ENCODE assay signal across 1 cellular context in the genomic region with DNA sequence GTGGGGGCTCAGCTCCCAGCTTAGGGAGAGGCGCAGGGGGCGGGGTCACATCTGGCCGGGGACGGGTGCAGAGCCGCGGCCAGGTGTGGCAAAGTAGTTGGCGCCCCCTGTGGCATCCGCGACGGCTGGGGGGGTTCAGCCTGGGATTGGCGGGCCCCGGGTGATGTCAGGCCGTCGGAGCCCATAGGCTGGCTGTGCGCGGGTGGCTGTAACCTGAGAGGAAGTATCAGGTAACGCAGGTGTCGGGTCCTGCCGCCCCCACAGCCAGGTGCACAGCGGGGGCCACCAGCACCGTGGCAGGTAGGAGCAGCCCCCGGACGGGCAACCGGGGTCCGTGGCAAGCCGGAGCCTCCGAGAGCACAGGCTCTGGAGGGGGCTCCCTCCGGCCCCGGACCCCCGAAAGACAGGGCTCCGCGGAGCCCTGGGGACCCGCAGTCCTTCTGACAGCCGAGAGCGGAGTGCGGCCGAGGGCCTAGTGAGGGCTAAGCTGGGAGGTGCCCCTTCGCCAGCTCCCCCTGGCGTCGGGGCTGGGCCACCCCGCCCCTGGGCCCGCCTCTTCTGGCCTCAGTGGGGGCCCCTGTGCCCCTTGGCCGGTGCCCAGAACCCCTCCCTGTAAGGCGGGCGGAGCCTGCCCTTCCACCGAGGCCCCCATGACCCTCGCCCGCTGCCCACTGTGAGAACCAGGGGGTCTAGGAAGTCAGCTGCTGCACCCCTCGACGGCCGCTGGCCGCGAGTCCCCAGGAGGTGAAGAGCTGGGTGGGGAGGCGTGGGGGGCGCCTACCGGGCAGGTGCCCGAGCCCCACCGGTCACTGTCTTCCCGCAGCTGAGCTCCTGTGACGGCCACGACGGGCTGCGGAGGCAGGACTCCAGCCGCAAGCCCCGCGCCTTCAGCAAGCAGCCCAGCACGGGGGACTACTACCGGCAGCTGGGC.
A peak's percentile ranks its signal among the peaks of the same experiment; 100 is the strongest.
TF ChIP-seq lines count a peak whose summit lies in the region.

No MANE protein-coding gene starts in this region.

TF ChIP-seq in HepG2, 621 proteins besides CTCF, POLR2A, EP300 and RAD21 (continued from another document and continues in another):
- TF ChIP-seq, protein P1, sequence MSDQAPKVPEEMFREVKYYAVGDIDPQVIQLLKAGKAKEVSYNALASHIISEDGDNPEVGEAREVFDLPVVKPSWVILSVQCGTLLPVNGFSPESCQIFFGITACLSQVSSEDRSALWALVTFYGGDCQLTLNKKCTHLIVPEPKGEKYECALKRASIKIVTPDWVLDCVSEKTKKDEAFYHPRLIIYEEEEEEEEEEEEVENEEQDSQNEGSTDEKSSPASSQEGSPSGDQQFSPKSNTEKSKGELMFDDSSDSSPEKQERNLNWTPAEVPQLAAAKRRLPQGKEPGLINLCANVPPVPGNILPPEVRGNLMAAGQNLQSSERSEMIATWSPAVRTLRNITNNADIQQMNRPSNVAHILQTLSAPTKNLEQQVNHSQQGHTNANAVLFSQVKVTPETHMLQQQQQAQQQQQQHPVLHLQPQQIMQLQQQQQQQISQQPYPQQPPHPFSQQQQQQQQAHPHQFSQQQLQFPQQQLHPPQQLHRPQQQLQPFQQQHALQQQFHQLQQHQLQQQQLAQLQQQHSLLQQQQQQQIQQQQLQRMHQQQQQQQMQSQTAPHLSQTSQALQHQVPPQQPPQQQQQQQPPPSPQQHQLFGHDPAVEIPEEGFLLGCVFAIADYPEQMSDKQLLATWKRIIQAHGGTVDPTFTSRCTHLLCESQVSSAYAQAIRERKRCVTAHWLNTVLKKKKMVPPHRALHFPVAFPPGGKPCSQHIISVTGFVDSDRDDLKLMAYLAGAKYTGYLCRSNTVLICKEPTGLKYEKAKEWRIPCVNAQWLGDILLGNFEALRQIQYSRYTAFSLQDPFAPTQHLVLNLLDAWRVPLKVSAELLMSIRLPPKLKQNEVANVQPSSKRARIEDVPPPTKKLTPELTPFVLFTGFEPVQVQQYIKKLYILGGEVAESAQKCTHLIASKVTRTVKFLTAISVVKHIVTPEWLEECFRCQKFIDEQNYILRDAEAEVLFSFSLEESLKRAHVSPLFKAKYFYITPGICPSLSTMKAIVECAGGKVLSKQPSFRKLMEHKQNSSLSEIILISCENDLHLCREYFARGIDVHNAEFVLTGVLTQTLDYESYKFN (CRISPR knock-in tag; conservative IDR thresholded peaks at IDR 0.05), result peak; percentile 75
- TF ChIP-seq SP140L (CRISPR knock-in tag; IDR thresholded peaks at IDR 0.05; ENCODE audit: borderline replicate concordance) (no peak), MXD3 (CRISPR knock-in tag; IDR thresholded peaks at IDR 0.05) (peak; percentile 66; the same call in 1 of the 2 replicates), STAT5B (CRISPR knock-in tag; IDR thresholded peaks at IDR 0.05) (no peak), TBX3 (IDR thresholded peaks at IDR 0.05; ENCODE audit: borderline replicate concordance) (no peak), HOXA5 (CRISPR knock-in tag; IDR thresholded peaks at IDR 0.05) (peak; percentile 19; the same call in 1 of the 2 replicates), MZF1 (CRISPR knock-in tag; IDR thresholded peaks at IDR 0.05; ENCODE audit: borderline replicate concordance) (no peak), ZNF10 (CRISPR knock-in tag; IDR thresholded peaks at IDR 0.05; ENCODE audit: borderline replicate concordance, low read depth) (no peak), ZNF577 (CRISPR knock-in tag; IDR thresholded peaks at IDR 0.05; ENCODE audit: borderline replicate concordance, low read depth) (no peak), CEBPB (IDR thresholded peaks at IDR 0.05; ENCODE audit: borderline replicate concordance, low read depth, low read length) (no peak), ZNF7 (CRISPR knock-in tag; IDR thresholded peaks at IDR 0.05) (no peak), ZNF253 (CRISPR knock-in tag; IDR thresholded peaks at IDR 0.05; ENCODE audit: borderline replicate concordance) (no peak), MIER2 (CRISPR knock-in tag; IDR thresholded peaks at IDR 0.05) (no peak), ZSCAN9 (CRISPR knock-in tag; IDR thresholded peaks at IDR 0.05; ENCODE audit: borderline replicate concordance) (peak; percentile 55; the same call in 1 of the 2 replicates), KMT2B (CRISPR knock-in tag; IDR thresholded peaks at IDR 0.05) (no peak), ATRX (CRISPR knock-in tag; IDR thresholded peaks at IDR 0.05; ENCODE audit: borderline replicate concordance) (no peak), SIN3A (IDR thresholded peaks at IDR 0.05; ENCODE audit: borderline replicate concordance, low read depth, low read length) (no peak), NCOR1 (IDR thresholded peaks at IDR 0.05; ENCODE audit: borderline replicate concordance, low read length) (no peak), POLR2AphosphoS5 (IDR thresholded peaks at IDR 0.05; ENCODE audit: low read depth, low read length) (peak; percentile 63), ZBED4 (CRISPR knock-in tag; IDR thresholded peaks at IDR 0.05; ENCODE audit: borderline replicate concordance) (no peak), NFKB2 (CRISPR knock-in tag; IDR thresholded peaks at IDR 0.05; ENCODE audit: borderline replicate concordance) (peak; percentile 19; the same call in 1 of the 2 replicates), FOSL1 (CRISPR knock-in tag; IDR thresholded peaks at IDR 0.05; ENCODE audit: borderline replicate concordance) (no peak), PAX8 (CRISPR knock-in tag; IDR thresholded peaks at IDR 0.05; ENCODE audit: borderline replicate concordance) (no peak; the same call in 1 of the 2 replicates), SIN3B (IDR thresholded peaks at IDR 0.05; ENCODE audit: low read length) (no peak), SRF (IDR thresholded peaks at IDR 0.05; ENCODE audit: low read depth, low read length) (no peak), KDM5B (CRISPR knock-in tag; IDR thresholded peaks at IDR 0.05; ENCODE audit: borderline replicate concordance) (peak; percentile 74), HMGA1 (CRISPR knock-in tag; conservative IDR thresholded peaks at IDR 0.05) (no peak), RCOR2 (CRISPR knock-in tag; IDR thresholded peaks at IDR 0.05) (no peak), ZNF264 (CRISPR knock-in tag; IDR thresholded peaks at IDR 0.05) (peak; percentile 17; the same call in 1 of the 2 replicates), BORCS8-MEF2B (CRISPR knock-in tag; IDR thresholded peaks at IDR 0.05) (no peak), YEATS4 (CRISPR knock-in tag; IDR thresholded peaks at IDR 0.05; ENCODE audit: borderline replicate concordance) (peak; percentile 12; the same call in 1 of the 2 replicates), NFYC (CRISPR knock-in tag; IDR thresholded peaks at IDR 0.05) (peak; percentile 70), HES4 (CRISPR knock-in tag; IDR thresholded peaks at IDR 0.05; ENCODE audit: borderline replicate concordance) (0 out of 2 replicates have a peak, but pooled peaks have one; percentile 38), HOXA9 (CRISPR knock-in tag; IDR thresholded peaks at IDR 0.05; ENCODE audit: borderline replicate concordance) (no peak), ZNF678 (CRISPR knock-in tag; IDR thresholded peaks at IDR 0.05) (no peak), ARNTL (CRISPR knock-in tag; IDR thresholded peaks at IDR 0.05) (peak; percentile 79), ZNF781 (CRISPR knock-in tag; IDR thresholded peaks at IDR 0.05; ENCODE audit: borderline replicate concordance, not compliant biosample characterization) (no peak)
- TF ChIP-seq, protein P2, sequence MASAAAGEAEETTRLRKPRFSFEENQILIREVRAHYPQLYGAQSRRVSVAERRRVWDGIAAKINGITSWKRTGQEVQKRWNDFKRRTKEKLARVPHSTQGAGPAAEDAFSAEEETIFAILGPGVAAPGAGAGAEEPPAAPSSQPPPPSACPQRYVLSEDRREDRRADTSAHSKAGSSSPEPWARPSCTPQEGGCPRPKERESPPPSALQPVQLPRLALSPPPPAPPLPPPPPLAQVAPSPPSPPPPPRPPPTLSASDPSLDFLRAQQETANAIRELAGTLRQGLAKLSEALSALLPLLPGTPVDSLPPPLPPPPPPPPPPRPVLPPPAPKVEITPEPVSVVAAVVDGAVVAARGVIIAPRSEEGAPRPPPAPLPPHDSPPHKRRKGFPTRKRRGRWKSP (CRISPR knock-in tag; IDR thresholded peaks at IDR 0.05), result 0 out of 2 replicates have a peak, but pooled peaks have one; percentile 37
- TF ChIP-seq, protein P3, sequence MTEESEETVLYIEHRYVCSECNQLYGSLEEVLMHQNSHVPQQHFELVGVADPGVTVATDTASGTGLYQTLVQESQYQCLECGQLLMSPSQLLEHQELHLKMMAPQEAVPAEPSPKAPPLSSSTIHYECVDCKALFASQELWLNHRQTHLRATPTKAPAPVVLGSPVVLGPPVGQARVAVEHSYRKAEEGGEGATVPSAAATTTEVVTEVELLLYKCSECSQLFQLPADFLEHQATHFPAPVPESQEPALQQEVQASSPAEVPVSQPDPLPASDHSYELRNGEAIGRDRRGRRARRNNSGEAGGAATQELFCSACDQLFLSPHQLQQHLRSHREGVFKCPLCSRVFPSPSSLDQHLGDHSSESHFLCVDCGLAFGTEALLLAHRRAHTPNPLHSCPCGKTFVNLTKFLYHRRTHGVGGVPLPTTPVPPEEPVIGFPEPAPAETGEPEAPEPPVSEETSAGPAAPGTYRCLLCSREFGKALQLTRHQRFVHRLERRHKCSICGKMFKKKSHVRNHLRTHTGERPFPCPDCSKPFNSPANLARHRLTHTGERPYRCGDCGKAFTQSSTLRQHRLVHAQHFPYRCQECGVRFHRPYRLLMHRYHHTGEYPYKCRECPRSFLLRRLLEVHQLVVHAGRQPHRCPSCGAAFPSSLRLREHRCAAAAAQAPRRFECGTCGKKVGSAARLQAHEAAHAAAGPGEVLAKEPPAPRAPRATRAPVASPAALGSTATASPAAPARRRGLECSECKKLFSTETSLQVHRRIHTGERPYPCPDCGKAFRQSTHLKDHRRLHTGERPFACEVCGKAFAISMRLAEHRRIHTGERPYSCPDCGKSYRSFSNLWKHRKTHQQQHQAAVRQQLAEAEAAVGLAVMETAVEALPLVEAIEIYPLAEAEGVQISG (CRISPR knock-in tag; IDR thresholded peaks at IDR 0.05), result peak; percentile 47; the same call in 1 of the 2 replicates
- TF ChIP-seq, protein P4, sequence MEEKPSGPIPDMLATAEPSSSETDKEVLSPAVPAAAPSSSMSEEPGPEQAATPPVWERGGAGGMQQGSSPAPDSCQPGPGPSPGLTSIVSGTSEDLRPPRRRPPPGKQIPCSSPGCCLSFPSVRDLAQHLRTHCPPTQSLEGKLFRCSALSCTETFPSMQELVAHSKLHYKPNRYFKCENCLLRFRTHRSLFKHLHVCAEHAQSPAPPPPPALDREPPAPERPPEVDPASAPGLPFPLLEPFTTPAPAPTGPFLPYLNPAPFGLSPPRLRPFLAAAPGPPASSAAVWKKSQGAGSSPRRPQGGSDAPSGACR (CRISPR knock-in tag; IDR thresholded peaks at IDR 0.05), result peak; percentile 49; the same call in 1 of the 2 replicates
- TF ChIP-seq, protein P5, sequence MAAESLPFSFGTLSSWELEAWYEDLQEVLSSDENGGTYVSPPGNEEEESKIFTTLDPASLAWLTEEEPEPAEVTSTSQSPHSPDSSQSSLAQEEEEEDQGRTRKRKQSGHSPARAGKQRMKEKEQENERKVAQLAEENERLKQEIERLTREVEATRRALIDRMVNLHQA (CRISPR knock-in tag; IDR thresholded peaks at IDR 0.05), result no peak
- TF ChIP-seq, protein P6, sequence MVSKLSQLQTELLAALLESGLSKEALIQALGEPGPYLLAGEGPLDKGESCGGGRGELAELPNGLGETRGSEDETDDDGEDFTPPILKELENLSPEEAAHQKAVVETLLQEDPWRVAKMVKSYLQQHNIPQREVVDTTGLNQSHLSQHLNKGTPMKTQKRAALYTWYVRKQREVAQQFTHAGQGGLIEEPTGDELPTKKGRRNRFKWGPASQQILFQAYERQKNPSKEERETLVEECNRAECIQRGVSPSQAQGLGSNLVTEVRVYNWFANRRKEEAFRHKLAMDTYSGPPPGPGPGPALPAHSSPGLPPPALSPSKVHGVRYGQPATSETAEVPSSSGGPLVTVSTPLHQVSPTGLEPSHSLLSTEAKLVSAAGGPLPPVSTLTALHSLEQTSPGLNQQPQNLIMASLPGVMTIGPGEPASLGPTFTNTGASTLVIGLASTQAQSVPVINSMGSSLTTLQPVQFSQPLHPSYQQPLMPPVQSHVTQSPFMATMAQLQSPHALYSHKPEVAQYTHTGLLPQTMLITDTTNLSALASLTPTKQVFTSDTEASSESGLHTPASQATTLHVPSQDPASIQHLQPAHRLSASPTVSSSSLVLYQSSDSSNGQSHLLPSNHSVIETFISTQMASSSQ (IDR thresholded peaks at IDR 0.05; ENCODE audit: low read depth), result no peak
- TF ChIP-seq, protein P6 (CRISPR knock-in tag; IDR thresholded peaks at IDR 0.05; ENCODE audit: borderline replicate concordance), result peak; percentile 45; the same call in 1 of the 2 replicates
